In genomic region chr7:44964384-44964830, GRCh38 we compare ENCODE assay signal across 9 cellular contexts. TPM values are rescaled to one million over a fixed set of nuclear protein-coding genes. Genes with fewer than 3 reads are reported as not detected.
DNase-seq lines count a peak whose midpoint lies in the region; ATAC-seq and TF ChIP-seq lines count a peak whose summit lies in the region.
"Had no signal": no experiment of that assay in that cellular context is flagged by ENCODE, and none has a peak within 500 bp of the region (broad histone marks: within the 10 kb centered on the region; RNA-seq: fewer than 3 reads in every experiment).

No MANE protein-coding gene starts in this region.

- intact Hi-C loops in activated CD4-positive, alpha-beta T cell treated with anti-CD3 and anti-CD28 coated beads for 36 hours (cut with DNase I, micrococcal nuclease): no loop called here
- intact Hi-C loops in activated T-helper 1 cell treated with anti-CD3 and anti-CD28 coated beads, Interleukin-12 subunit alpha, Interleukin-12 subunit beta, Interleukin-2, Interleukin-4 antibody, amounts not matched to agents 30 ng/mL and 10 ng/mL and 1 ng/mL, durations not matched to agents 14 hours and 24 hours and 36 hours (cut with micrococcal nuclease): no loop called here

- CTCF ChIA-PET in activated CD4-positive, alpha-beta T cell treated with anti-CD3 and anti-CD28 coated beads for 36 hours (lab: Charles Lee): interaction anchor here (0.6 to 1.9 kb wide), 3 partner anchors 9 to 324 kb away, joined by 3 to 9 read pairs (median 3); no protein-coding TSS in a partner anchor

- H3K27ac ChIP-seq in neural progenitor cell: no peak overlapping the region

- H3K36me3 Mint-ChIP-seq in activated CD4-positive, alpha-beta T cell treated with anti-CD3 and anti-CD28 coated beads for 36 hours (ENCODE audit: low read depth): peaks cover 54% of the 10 kb centered on the region
- H3K36me3 Mint-ChIP-seq in HFFc6 (ENCODE audit: low read depth): no peaks in the 10 kb centered on the region
- no peaks in the 10 kb centered on the region for H3K36me3 Mint-ChIP-seq in neural progenitor cell
- peaks cover 24% of the 10 kb centered on the region for H3K36me3 Mint-ChIP-seq in activated T-helper 1 cell treated with anti-CD3 and anti-CD28 coated beads, Interleukin-12 subunit alpha, Interleukin-12 subunit beta, Interleukin-2, Interleukin-4 antibody, amounts not matched to agents 30 ng/mL and 10 ng/mL and 1 ng/mL, durations not matched to agents 14 hours and 24 hours and 36 hours (ENCODE audit: low read depth)

- POLR2A ChIA-PET in activated CD4-positive, alpha-beta T cell treated with anti-CD3 and anti-CD28 coated beads for 36 hours (lab: Charles Lee): interaction anchor here (0.8 to 2.6 kb wide), 4 partner anchors 8 to 115 kb away, joined by 3 to 11 read pairs (median 4); no protein-coding TSS in a partner anchor

- H3K36me3 ChIP-seq in adipocyte (ENCODE audit: control insufficient read depth, insufficient read depth, low read length, severe bottlenecking) (no peaks in the 10 kb centered on the region), neural progenitor cell (no peaks in the 10 kb centered on the region)

- H3K27me3 ChIP-seq in adipocyte (replicated peaks; ENCODE audit: control insufficient read depth, insufficient read depth, low read length) (peaks cover 20% of the 10 kb centered on the region), neural progenitor cell (peaks cover 42% of the 10 kb centered on the region)

- H3K9me3 ChIP-seq in adipocyte (ENCODE audit: control insufficient read depth, low read length) (no peaks in the 10 kb centered on the region), neural progenitor cell (ENCODE audit: low read depth) (no peaks in the 10 kb centered on the region)

- H3K27me3 Mint-ChIP-seq in activated CD4-positive, alpha-beta T cell treated with anti-CD3 and anti-CD28 coated beads for 36 hours: no peaks in the 10 kb centered on the region
- H3K27me3 Mint-ChIP-seq in HFFc6 (ENCODE audit: insufficient read depth): peaks cover 8% of the 10 kb centered on the region
- H3K27me3 Mint-ChIP-seq in neural progenitor cell (ENCODE audit: insufficient read depth, low read depth): peaks cover 5% of the 10 kb centered on the region
- no peaks in the 10 kb centered on the region for H3K27me3 Mint-ChIP-seq in activated T-helper 1 cell treated with anti-CD3 and anti-CD28 coated beads, Interleukin-12 subunit alpha, Interleukin-12 subunit beta, Interleukin-2, Interleukin-4 antibody, amounts not matched to agents 30 ng/mL and 10 ng/mL and 1 ng/mL, durations not matched to agents 14 hours and 24 hours and 36 hours (ENCODE audit: insufficient read depth)
- H3K27me3 Mint-ChIP-seq: CD4-positive, CD25-positive, alpha-beta regulatory T cell had no signal

- no peak overlapping the region for H3K27ac Mint-ChIP-seq in activated CD4-positive, alpha-beta T cell treated with anti-CD3 and anti-CD28 coated beads for 36 hours
- no peak overlapping the region for H3K27ac Mint-ChIP-seq in HFFc6
- H3K27ac Mint-ChIP-seq in neural progenitor cell: no peak overlapping the region
- H3K27ac Mint-ChIP-seq in activated T-helper 1 cell treated with anti-CD3 and anti-CD28 coated beads, Interleukin-12 subunit alpha, Interleukin-12 subunit beta, Interleukin-2, Interleukin-4 antibody, amounts not matched to agents 30 ng/mL and 10 ng/mL and 1 ng/mL, durations not matched to agents 14 hours and 24 hours and 36 hours: no peak overlapping the region

- no peak overlapping the region for H3K4me3 Mint-ChIP-seq in activated CD4-positive, alpha-beta T cell treated with anti-CD3 and anti-CD28 coated beads for 36 hours
- H3K4me3 Mint-ChIP-seq in HFFc6: no peak overlapping the region
- H3K4me3 Mint-ChIP-seq in neural progenitor cell: no peak overlapping the region
- H3K4me3 Mint-ChIP-seq in activated T-helper 1 cell treated with anti-CD3 and anti-CD28 coated beads, Interleukin-12 subunit alpha, Interleukin-12 subunit beta, Interleukin-2, Interleukin-4 antibody, amounts not matched to agents 30 ng/mL and 10 ng/mL and 1 ng/mL, durations not matched to agents 14 hours and 24 hours and 36 hours: no peak overlapping the region
- H3K4me3 Mint-ChIP-seq: CD4-positive, CD25-positive, alpha-beta regulatory T cell had no signal

- H3K9ac ChIP-seq in adipocyte (ENCODE audit: low read length) (no peak overlapping the region), neural progenitor cell (no peak overlapping the region)

- H3K79me2 ChIP-seq in neural progenitor cell (ENCODE audit: low read depth): no peaks in the 10 kb centered on the region

- H3K4me3 ChIP-seq in adipocyte (ENCODE audit: low read length): no peak overlapping the region
- no peak overlapping the region for H3K4me3 ChIP-seq in neural progenitor cell

- H3K4me1 ChIP-seq in adipocyte (ENCODE audit: control insufficient read depth, insufficient read depth, low read length) (no peaks in the 10 kb centered on the region), neural progenitor cell (no peaks in the 10 kb centered on the region)

- peak; percentile 54 for DNase-seq in activated CD4-positive, alpha-beta T cell treated with anti-CD3 and anti-CD28 coated beads for 36 hours
- DNase-seq in activated CD4-positive, alpha-beta T cell treated with anti-CD3 and anti-CD28 coated beads, Interleukin-2, amount 50 U/mL, for 1 hour: no peak
- no peak for DNase-seq in HFFc6
- DNase-seq in adipocyte (ENCODE audit: low read depth): peak; percentile 30
- DNase-seq in neural progenitor cell (ENCODE audit: low spot score): peak; percentile 41
- no peak for DNase-seq in DMS153 treated with DMSO at 0.1 percent for 48 hours (lab: John Stamatoyannopoulos, UW; ENCODE audit: unreplicated experiment)
- no peak for DNase-seq in activated T-helper 1 cell treated with anti-CD3 and anti-CD28 coated beads, Interleukin-12 subunit alpha, Interleukin-12 subunit beta, Interleukin-2, Interleukin-4 antibody, amounts not matched to agents 30 ng/mL and 10 ng/mL and 1 ng/mL, durations not matched to agents 14 hours and 24 hours and 36 hours (ENCODE audit: low spot score)

- no peaks in the 10 kb centered on the region for H4K20me1 ChIP-seq in neural progenitor cell (ENCODE audit: low read depth)

- ATAC-seq in activated CD4-positive, alpha-beta T cell treated with anti-CD3 and anti-CD28 coated beads for 36 hours: peak; percentile 15
- no peak for ATAC-seq in GM21381 (IDR thresholded peaks at IDR 0.05; ENCODE audit: unreplicated experiment)

- H3K4me1 Mint-ChIP-seq in activated CD4-positive, alpha-beta T cell treated with anti-CD3 and anti-CD28 coated beads for 36 hours: peaks cover 14% of the 10 kb centered on the region
- H3K4me1 Mint-ChIP-seq in HFFc6 (ENCODE audit: low read depth) (peaks cover 6% of the 10 kb centered on the region), neural progenitor cell (no peaks in the 10 kb centered on the region)
- H3K4me1 Mint-ChIP-seq in activated T-helper 1 cell treated with anti-CD3 and anti-CD28 coated beads, Interleukin-12 subunit alpha, Interleukin-12 subunit beta, Interleukin-2, Interleukin-4 antibody, amounts not matched to agents 30 ng/mL and 10 ng/mL and 1 ng/mL, durations not matched to agents 14 hours and 24 hours and 36 hours (ENCODE audit: low read depth): peaks cover 6% of the 10 kb centered on the region

- peak; percentile 62 for TF ChIP-seq CTCF in HFFc6 (IDR thresholded peaks at IDR 0.05)
- TF ChIP-seq CTCF in neural progenitor cell (IDR thresholded peaks at IDR 0.05): peak; percentile 39

- H3K4me2 ChIP-seq in neural progenitor cell: no peak overlapping the region

- H3F3A ChIP-seq in neural progenitor cell (ENCODE audit: low read depth): no peaks in the 10 kb centered on the region

- H2AFZ ChIP-seq in neural progenitor cell (replicated peaks): no peak overlapping the region

- no peaks in the 10 kb centered on the region for H3K9me3 Mint-ChIP-seq in activated CD4-positive, alpha-beta T cell treated with anti-CD3 and anti-CD28 coated beads for 36 hours (ENCODE audit: low read depth)
- H3K9me3 Mint-ChIP-seq in HFFc6 (no peaks in the 10 kb centered on the region), neural progenitor cell (no peaks in the 10 kb centered on the region)
- H3K9me3 Mint-ChIP-seq in activated T-helper 1 cell treated with anti-CD3 and anti-CD28 coated beads, Interleukin-12 subunit alpha, Interleukin-12 subunit beta, Interleukin-2, Interleukin-4 antibody, amounts not matched to agents 30 ng/mL and 10 ng/mL and 1 ng/mL, durations not matched to agents 14 hours and 24 hours and 36 hours: no peaks in the 10 kb centered on the region
- H3K9me3 Mint-ChIP-seq: CD4-positive, CD25-positive, alpha-beta regulatory T cell had no signal

RNA-seq across cellular contexts. Expression of gene MYO1G, which starts 14.4 kb away (rescaled TPM):
- total RNA-seq in activated CD4-positive, alpha-beta T cell treated with anti-CD3 and anti-CD28 coated beads for 36 hours: 100 to 1,000 TPM; 369 to 376 TPM
- not detected for total RNA-seq in HFFc6 (2021; fragmentation: NEBNext Ultra II Directional; extraction: Animal tissue kit (Norgen Biotek cat#: 25700))
- total RNA-seq in neural progenitor cell (ENCODE audit: low replicate concordance): 0.03 TPM in 1 of 2 replicates, not detected in the other
- total RNA-seq in activated T-helper 1 cell treated with anti-CD3 and anti-CD28 coated beads, Interleukin-12 subunit alpha, Interleukin-12 subunit beta, Interleukin-2, Interleukin-4 antibody, amounts not matched to agents 30 ng/mL and 10 ng/mL and 1 ng/mL, durations not matched to agents 14 hours and 24 hours and 36 hours: 252 and 258 TPM in 2 replicates

RNA-seq across cellular contexts. Expression of gene CCM2, which starts 35.6 kb away (rescaled TPM):
- 10 to 100 TPM; 70.1 to 80.1 TPM for total RNA-seq in activated CD4-positive, alpha-beta T cell treated with anti-CD3 and anti-CD28 coated beads for 36 hours
- 10 to 100 TPM; 50.3 to 57.4 (median 52.7) TPM for total RNA-seq in HFFc6 (2021; fragmentation: NEBNext Ultra II Directional; extraction: Animal tissue kit (Norgen Biotek cat#: 25700))
- 21.8 and 37.5 TPM in 2 replicates for total RNA-seq in neural progenitor cell (ENCODE audit: low replicate concordance)
- 59.2 and 65.5 TPM in 2 replicates for total RNA-seq in activated T-helper 1 cell treated with anti-CD3 and anti-CD28 coated beads, Interleukin-12 subunit alpha, Interleukin-12 subunit beta, Interleukin-2, Interleukin-4 antibody, amounts not matched to agents 30 ng/mL and 10 ng/mL and 1 ng/mL, durations not matched to agents 14 hours and 24 hours and 36 hours

Comparison
In these comparisons a context has a peak if more than half of its experiments do, and no peak if none do; other contexts are left out.
1. DNase-seq: peak in activated CD4-positive, alpha-beta T cell treated with anti-CD3 and anti-CD28 coated beads for 36 hours (single experiment), adipocyte (single experiment) and neural progenitor cell (single experiment); none in activated CD4-positive, alpha-beta T cell treated with anti-CD3 and anti-CD28 coated beads, Interleukin-2, amount 50 U/mL, for 1 hour (single experiment), HFFc6 (single experiment), DMS153 treated with DMSO at 0.1 percent for 48 hours (single experiment) and activated T-helper 1 cell treated with anti-CD3 and anti-CD28 coated beads, Interleukin-12 subunit alpha, Interleukin-12 subunit beta, Interleukin-2, Interleukin-4 antibody, amounts not matched to agents 30 ng/mL and 10 ng/mL and 1 ng/mL, durations not matched to agents 14 hours and 24 hours and 36 hours (single experiment).
2. RNA of gene MYO1G, which starts 14.4 kb away (total RNA-seq): 369 to 376 TPM in activated CD4-positive, alpha-beta T cell treated with anti-CD3 and anti-CD28 coated beads for 36 hours and 252 to 258 TPM in activated T-helper 1 cell treated with anti-CD3 and anti-CD28 coated beads, Interleukin-12 subunit alpha, Interleukin-12 subunit beta, Interleukin-2, Interleukin-4 antibody, amounts not matched to agents 30 ng/mL and 10 ng/mL and 1 ng/mL, durations not matched to agents 14 hours and 24 hours and 36 hours; not detected in HFFc6 and 0.03 TPM in neural progenitor cell; every median in the first group is over 100 times any median in the second.